ENCODE assay signal across 8 cellular contexts in the genomic region with DNA sequence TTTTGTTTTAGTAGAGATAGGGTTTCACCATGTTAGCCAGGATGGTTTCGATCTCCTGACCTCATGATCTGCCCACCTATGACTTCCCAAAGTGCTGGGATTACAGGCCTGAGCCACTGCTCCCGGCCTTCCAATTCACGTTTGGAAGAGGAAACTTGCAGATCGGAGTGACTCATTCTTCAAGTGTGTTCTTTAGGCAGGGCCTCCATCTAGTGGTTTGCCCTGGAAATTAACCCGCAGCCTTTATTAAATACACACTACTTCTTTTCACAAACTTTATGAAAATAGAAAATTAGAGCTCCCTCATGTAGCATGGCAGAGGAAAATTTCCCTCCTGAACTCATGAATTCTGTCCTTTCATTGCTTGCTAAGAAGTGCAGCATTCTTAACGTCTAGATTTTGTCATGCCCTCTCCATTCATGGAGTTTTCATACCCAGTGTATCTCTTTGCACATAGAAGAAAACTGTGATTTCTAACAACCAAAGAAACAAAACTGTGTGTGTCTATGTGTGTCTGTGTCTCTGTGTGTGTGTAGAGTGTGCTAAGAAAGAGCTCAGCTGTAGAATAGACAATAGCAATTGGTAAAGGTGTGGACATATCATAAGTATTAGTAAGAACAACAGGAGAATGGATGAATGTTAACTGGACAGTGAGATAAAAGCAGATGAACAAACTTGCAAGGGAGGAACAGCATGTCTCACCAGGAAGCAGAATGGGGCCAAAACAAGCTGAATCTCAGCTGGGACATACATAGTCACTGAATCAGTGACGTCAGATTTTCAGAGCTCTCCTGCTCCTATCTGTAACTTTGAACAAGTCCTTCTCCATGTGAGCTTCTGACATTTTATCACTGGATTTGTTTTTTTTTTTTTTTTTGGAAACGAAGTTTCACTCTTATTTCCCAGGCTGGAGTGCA.
DNase-seq lines count a peak whose midpoint lies in the region; ATAC-seq and TF ChIP-seq lines count a peak whose summit lies in the region.

No MANE protein-coding gene starts in this region.

- 19 to 33% methylated on average over 8 of the region's 8 CpGs for WGBS in testis, 2 donors

- no peaks in the 10 kb centered on the region for H3K9me3 ChIP-seq in testis

- DNase-seq in CMK (ENCODE audit: low read depth) (peak; percentile 4), NCI-H774 (lab: John Stamatoyannopoulos, UW) (peak; percentile 62), MCF 10A (ENCODE audit: unreplicated experiment) (peak; percentile 80), iris pigment epithelial cell (ENCODE audit: low read depth) (peak; percentile 85), testis (peak; percentile 70)

- POLR2A ChIA-PET in MCF 10A (lab: Yijun Ruan, JAX), result interaction anchor here (0.6 to 1.2 kb wide), 6 partner anchors 14 to 1409 kb away, joined by 3 to 4 read pairs (median 3); no protein-coding TSS in a partner anchor

- H3K4me1 ChIP-seq in testis, result no peaks in the 10 kb centered on the region

- no peaks in the 10 kb centered on the region for H3K27me3 ChIP-seq in testis

- intact Hi-C loops in MCF 10A (cut with micrococcal nuclease), result loop anchor here (1.0 to 10.0 kb wide), 5 partner anchors 34 to 862 kb away; no protein-coding TSS in a partner anchor
- intact Hi-C loops in testis (cut with DNase I; ENCODE audit: low total_unique reads), result no loop called here

- peak; percentile 88 for ATAC-seq in GM18868 (IDR thresholded peaks at IDR 0.05; ENCODE audit: unreplicated experiment)
- ATAC-seq in HG03571 (IDR thresholded peaks at IDR 0.05; ENCODE audit: unreplicated experiment), result peak; percentile 57
- ATAC-seq in HG03045 (IDR thresholded peaks at IDR 0.05; ENCODE audit: unreplicated experiment), result no peak

- no peaks in the 10 kb centered on the region for H3K27me3 Mint-ChIP-seq in MCF 10A (ENCODE audit: insufficient read depth, unreplicated experiment)

- CTCF ChIA-PET in MCF 10A (lab: Yijun Ruan, JAX), result interaction anchor here (0.6 to 4.9 kb wide), 91 partner anchors 9 to 1132 kb away, joined by 3 to 62 read pairs (median 4); a partner anchor contains a TSS

- peaks cover 11% of the 10 kb centered on the region for H3K4me1 Mint-ChIP-seq in MCF 10A (ENCODE audit: insufficient read depth, unreplicated experiment)

- H3K4me3 Mint-ChIP-seq in MCF 10A (ENCODE audit: unreplicated experiment), result no peak overlapping the region

- H3K4me3 ChIP-seq in testis, result no peak overlapping the region

- no peak overlapping the region for H3K27ac Mint-ChIP-seq in MCF 10A (ENCODE audit: low read depth, unreplicated experiment)

- no TSS peak for BruUV-seq in MCF 10A (replicated peaks; lab: Mats Ljungman, UMichigan)

- TF ChIP-seq CTCF in MCF 10A (IDR thresholded peaks at IDR 0.05; ENCODE audit: unreplicated experiment), result peak; percentile 84
- peak; percentile 66 to 89 (median 70) for TF ChIP-seq CTCF in testis (IDR thresholded peaks at IDR 0.05)

- no peaks in the 10 kb centered on the region for H3K36me3 ChIP-seq in testis (ENCODE audit: low read depth, missing control alignments)

- H3K9me3 Mint-ChIP-seq in MCF 10A (ENCODE audit: unreplicated experiment), result no peaks in the 10 kb centered on the region

- no peak for TF ChIP-seq POLR2A in testis (IDR thresholded peaks at IDR 0.05)

- no peaks in the 10 kb centered on the region for H3K36me3 Mint-ChIP-seq in MCF 10A (ENCODE audit: insufficient read depth, unreplicated experiment)

- H3K27ac ChIP-seq in testis, result no peak overlapping the region

Comparison
In these comparisons a context has a peak if more than half of its experiments do, and no peak if none do; other contexts are left out.
1. DNase-seq: peak in every context shown above with its lines; median percentile 85 in iris pigment epithelial cell; 80 in MCF 10A; 70 in testis; 62 in NCI-H774; 4 in CMK.